8 cellular contexts compared by ENCODE assay signal in the genomic region with DNA sequence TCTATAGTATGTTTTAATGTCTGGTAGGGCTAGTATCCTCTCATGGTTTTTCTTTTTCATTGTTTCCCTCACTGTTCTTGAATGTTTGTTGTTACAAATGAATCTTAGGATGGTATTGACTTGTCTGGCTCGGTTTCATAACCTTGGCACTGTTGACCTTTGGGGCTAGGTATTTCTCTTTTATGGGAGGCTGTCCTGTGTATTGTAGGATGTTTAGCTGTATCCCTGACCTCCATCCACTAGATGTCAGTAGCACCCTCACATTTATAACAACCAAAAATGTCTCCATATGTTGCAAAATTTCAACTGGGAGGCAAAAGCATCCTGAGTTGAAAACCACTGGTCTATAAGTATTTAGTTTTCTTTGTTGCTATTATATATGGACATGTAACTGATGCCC. TPM values are rescaled to one million over a fixed set of nuclear protein-coding genes. Genes with fewer than 3 reads are reported as not detected.
DNase-seq lines count a peak whose midpoint lies in the region; ATAC-seq and TF ChIP-seq lines count a peak whose summit lies in the region.

No MANE protein-coding gene starts in this region.

- H3K4me1 ChIP-seq in BE2C = no peaks in the 10 kb centered on the region

- intact Hi-C loops in Right ventricle myocardium inferior (cut with DNase I) = loop anchor here (2.0 kb wide), 1 partner anchor 122 kb away; no protein-coding TSS in a partner anchor

- H3K4me3 ChIP-seq in BE2C (ENCODE audit: low read depth, low read length) = no peak overlapping the region

- DNase-seq in BE2C = no peak
- DNase-seq in left lobe of liver (ENCODE audit: low spot score) = no peak
- no peak for DNase-seq in pons (ENCODE audit: low spot score)
- no peak for DNase-seq in Right ventricle myocardium inferior (ENCODE audit: missing footprints)

- no peaks in the 10 kb centered on the region for H3K27me3 ChIP-seq in BE2C

- ATAC-seq in HG02588 (IDR thresholded peaks at IDR 0.05; ENCODE audit: unreplicated experiment) (peak; percentile 47), left lobe of liver (peak; percentile 95), GM21723 (IDR thresholded peaks at IDR 0.05; ENCODE audit: unreplicated experiment) (no peak), Right ventricle myocardium inferior (no peak), GM18502 (IDR thresholded peaks at IDR 0.05; ENCODE audit: poor library complexity, unreplicated experiment) (no peak)

- H3K27ac ChIP-seq in VCaP = peak overlapping the region; percentile 56

- no peaks in the 10 kb centered on the region; the same call in 1 of the 2 replicates for H3K36me3 ChIP-seq in BE2C

- TF ChIP-seq CTCF in BE2C (IDR thresholded peaks at IDR 0.05; ENCODE audit: low read depth, low read length) (peak; percentile 63), VCaP (conservative IDR thresholded peaks at IDR 0.05) (peak; percentile 73)

- no peaks in the 10 kb centered on the region for H3K9me3 ChIP-seq in BE2C

RNA-seq across cellular contexts. Expression of gene AOX1, which starts 7.0 kb away (rescaled TPM):
- 1.0 TPM for polyA plus RNA-seq in BE2C (2012; ENCODE audit: insufficient read depth, insufficient read length, low read depth)
- total RNA-seq in left lobe of liver = 1,212 TPM
- 7.5 TPM for total RNA-seq in Right ventricle myocardium inferior

RNA-seq across cellular contexts. Expression of gene SGO2, which starts 52.8 kb away (rescaled TPM):
- 2.2 TPM for polyA plus RNA-seq in BE2C (2012; ENCODE audit: insufficient read depth, insufficient read length, low read depth)
- total RNA-seq in left lobe of liver (0.50 TPM), Right ventricle myocardium inferior (1.5 TPM)

Comparison
In these comparisons a context has a peak if more than half of its experiments do, and no peak if none do; other contexts are left out.
1. ATAC-seq: peak in HG02588 (single experiment) and left lobe of liver (single experiment); none in GM21723 (single experiment), Right ventricle myocardium inferior (single experiment) and GM18502 (single experiment).
2. RNA of gene AOX1, which starts 7.0 kb away (total RNA-seq): 1,212 TPM in left lobe of liver (single experiment); 7.5 TPM in Right ventricle myocardium inferior (single experiment); every median in the first group is over 100 times any median in the second.